In the genomic region with DNA sequence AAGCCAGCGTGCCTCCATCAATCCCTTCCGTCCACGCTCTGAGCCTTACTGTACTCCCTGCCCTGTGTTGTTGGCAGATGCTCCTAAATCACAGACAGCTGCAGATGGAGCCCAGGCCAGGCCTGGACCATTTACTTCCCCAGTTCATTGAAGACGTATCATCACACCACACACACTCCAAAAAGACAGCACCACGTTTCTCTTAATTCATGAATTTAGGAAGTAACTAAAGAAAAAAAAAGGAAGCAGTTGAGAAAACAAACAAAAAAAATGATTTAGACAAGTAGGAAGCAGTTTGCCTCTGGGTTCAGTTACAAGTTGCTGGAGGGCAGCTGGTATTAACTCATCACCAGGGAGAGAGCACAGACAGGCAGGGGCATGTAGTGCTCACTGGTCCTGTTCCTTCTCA, we compare ENCODE assay signal across 1 cellular context.
TF ChIP-seq lines count a peak whose summit lies in the region.

No MANE protein-coding gene starts in this region.

TF ChIP-seq in HepG2, 621 proteins besides CTCF, POLR2A, EP300 and RAD21:
- no peak for TF ChIP-seq NFIC (IDR thresholded peaks at IDR 0.05; ENCODE audit: low read length)
- TF ChIP-seq NFKB2 (CRISPR knock-in tag; IDR thresholded peaks at IDR 0.05; ENCODE audit: borderline replicate concordance): no peak
- TF ChIP-seq, protein P1, sequence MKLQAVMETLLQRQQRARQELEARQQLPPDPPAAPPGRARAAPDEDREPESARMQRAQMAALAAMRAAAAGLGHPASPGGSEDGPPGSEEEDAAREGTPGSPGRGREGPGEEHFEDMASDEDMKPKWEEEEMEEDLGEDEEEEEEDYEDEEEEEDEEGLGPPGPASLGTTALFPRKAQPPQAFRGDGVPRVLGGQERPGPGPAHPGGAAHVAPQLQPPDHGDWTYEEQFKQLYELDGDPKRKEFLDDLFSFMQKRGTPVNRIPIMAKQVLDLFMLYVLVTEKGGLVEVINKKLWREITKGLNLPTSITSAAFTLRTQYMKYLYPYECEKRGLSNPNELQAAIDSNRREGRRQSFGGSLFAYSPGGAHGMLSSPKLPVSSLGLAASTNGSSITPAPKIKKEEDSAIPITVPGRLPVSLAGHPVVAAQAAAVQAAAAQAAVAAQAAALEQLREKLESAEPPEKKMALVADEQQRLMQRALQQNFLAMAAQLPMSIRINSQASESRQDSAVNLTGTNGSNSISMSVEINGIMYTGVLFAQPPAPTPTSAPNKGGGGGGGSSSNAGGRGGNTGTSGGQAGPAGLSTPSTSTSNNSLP (IDR thresholded peaks at IDR 0.05; ENCODE audit: low read depth, low read length): no peak
- no peak for TF ChIP-seq TRIM24 (CRISPR knock-in tag; IDR thresholded peaks at IDR 0.05)
- TF ChIP-seq FOXP1 (IDR thresholded peaks at IDR 0.05): no peak
- TF ChIP-seq FOXP1 (CRISPR knock-in tag; IDR thresholded peaks at IDR 0.05): no peak
- TF ChIP-seq, protein P2, sequence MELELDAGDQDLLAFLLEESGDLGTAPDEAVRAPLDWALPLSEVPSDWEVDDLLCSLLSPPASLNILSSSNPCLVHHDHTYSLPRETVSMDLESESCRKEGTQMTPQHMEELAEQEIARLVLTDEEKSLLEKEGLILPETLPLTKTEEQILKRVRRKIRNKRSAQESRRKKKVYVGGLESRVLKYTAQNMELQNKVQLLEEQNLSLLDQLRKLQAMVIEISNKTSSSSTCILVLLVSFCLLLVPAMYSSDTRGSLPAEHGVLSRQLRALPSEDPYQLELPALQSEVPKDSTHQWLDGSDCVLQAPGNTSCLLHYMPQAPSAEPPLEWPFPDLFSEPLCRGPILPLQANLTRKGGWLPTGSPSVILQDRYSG (CRISPR knock-in tag; IDR thresholded peaks at IDR 0.05): no peak
- TF ChIP-seq ZNF777 (CRISPR knock-in tag; IDR thresholded peaks at IDR 0.05): no peak
